In the genomic region with DNA sequence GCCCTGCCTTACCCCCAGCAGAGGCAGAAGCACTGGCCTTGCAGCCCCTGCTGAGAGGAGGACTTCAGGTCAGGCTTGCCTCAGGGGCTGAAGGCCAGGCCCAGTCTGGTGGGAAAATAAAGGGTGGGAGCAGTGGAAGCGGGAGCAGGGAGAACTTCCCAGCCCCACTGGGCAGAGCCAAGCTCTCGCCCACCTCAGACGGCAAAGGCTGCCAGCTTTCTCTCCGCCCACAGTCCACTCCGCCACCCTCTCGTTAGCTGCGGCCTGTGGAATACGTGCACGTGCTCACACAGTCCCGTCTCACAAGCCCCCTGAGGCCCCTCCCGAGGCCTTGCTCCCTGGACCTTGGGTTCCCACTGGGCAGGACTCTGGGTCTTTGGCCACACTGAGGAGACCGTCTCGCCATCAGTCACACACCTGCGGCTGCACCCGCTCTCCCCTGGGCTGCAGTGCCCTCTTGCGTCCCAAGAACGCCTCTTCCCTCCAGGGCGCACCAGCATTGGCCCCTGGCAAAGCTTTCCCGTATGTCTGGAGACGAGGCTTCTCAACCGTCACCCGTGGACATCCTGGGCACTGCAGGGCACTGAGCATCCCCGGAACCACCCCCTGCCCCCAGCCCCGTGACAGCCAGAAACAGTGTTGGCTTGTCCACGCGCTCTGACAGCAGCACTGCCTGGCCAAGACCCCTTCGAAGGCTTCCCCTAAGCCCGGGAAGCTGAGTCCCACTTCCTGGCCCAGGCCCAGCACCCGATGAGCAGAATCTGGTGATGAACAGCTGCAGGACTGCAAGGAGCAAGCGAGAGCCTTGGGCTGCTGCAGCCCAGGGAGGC, we compare ENCODE assay signal across 8 cellular contexts. TPM values are rescaled to one million over a fixed set of nuclear protein-coding genes. Genes with fewer than 3 reads are reported as not detected.
DNase-seq lines count a peak whose midpoint lies in the region; ATAC-seq, FAIRE-seq and TF ChIP-seq lines count a peak whose summit lies in the region.

No MANE protein-coding gene starts in this region.

- H3K27me3 ChIP-seq in neutrophil (peaks cover 26% of the 10 kb centered on the region), thyroid gland (no peaks in the 10 kb centered on the region)

- WGBS in thyroid gland, 2 donors, result 27 to 34% methylated on average over 11 to 15 of the region's 30 CpGs

- no peak for ATAC-seq in HG03457 (IDR thresholded peaks at IDR 0.05; ENCODE audit: unreplicated experiment)

- no peak overlapping the region for H3K4me3 ChIP-seq in GM12865 (ENCODE audit: low read depth, low read length)
- no peak overlapping the region for H3K4me3 ChIP-seq in fibroblast of pulmonary artery (replicated peaks; ENCODE audit: low read depth, low read length)
- no peak overlapping the region for H3K4me3 ChIP-seq in neutrophil (ENCODE audit: low read depth in 1 of 2, low read length in 1 of 2)
- no peak overlapping the region for H3K4me3 ChIP-seq in thyroid gland (replicated peaks in 1 of 3)

- intact Hi-C loops in thyroid gland (cut with DNase I), result no loop called here

- DNase-seq in GM12865 (ENCODE audit: low read depth) (peak; percentile 89), KG1 (lab: John Stamatoyannopoulos, UW) (peak; percentile 56), RCC 7860 (ENCODE audit: low spot score) (peak; percentile 74), fibroblast of pulmonary artery (ENCODE audit: low read depth) (peak; percentile 81), thyroid gland (peak; percentile 79 to 83)
- peak; percentile 54 to 56 for DNase-seq in activated T-helper 1 cell treated with anti-CD3 and anti-CD28 coated beads, Interleukin-2, amount 50 U/mL, for 16 hours (ENCODE audit: low read depth in 1 of 2, low spot score in 1 of 2)

- H3K4me1 ChIP-seq in neutrophil (ENCODE audit: control insufficient read depth in 1 of 2, insufficient read depth in 1 of 2, low read depth in 1 of 2, low read length in 1 of 2) (peaks cover 0 to 6% of the 10 kb centered on the region in 2 experiments), thyroid gland (no peaks in the 10 kb centered on the region)

- H3K27ac ChIP-seq in neutrophil (no peak overlapping the region), thyroid gland (no peak overlapping the region)

- H3K9me3 ChIP-seq in neutrophil (no peaks in the 10 kb centered on the region), thyroid gland (no peaks in the 10 kb centered on the region)

- no peak for TF ChIP-seq POLR2A in thyroid gland (IDR thresholded peaks at IDR 0.05)

- TF ChIP-seq CTCF in GM12865 (IDR thresholded peaks at IDR 0.05; ENCODE audit: insufficient read depth, low read depth, low read length, missing control alignments), result peak; percentile 94
- TF ChIP-seq CTCF in fibroblast of pulmonary artery (IDR thresholded peaks at IDR 0.05; ENCODE audit: low read length, missing control alignments), result peak; percentile 78
- peak; percentile 74 for TF ChIP-seq CTCF in neutrophil (IDR thresholded peaks at IDR 0.05)
- TF ChIP-seq CTCF in thyroid gland (IDR thresholded peaks at IDR 0.05), result peak in 5 of 6 experiments; percentile 68 to 91 (median 74)

- FAIRE-seq in RCC 7860 (lab: Jason Lieb, UNC), result no peak

- H3K36me3 ChIP-seq in neutrophil (peaks cover 12% of the 10 kb centered on the region), thyroid gland (peaks cover 7 to 8% of the 10 kb centered on the region in 2 donors)

RNA-seq across cellular contexts. Expression of gene MRPL28, which starts 8.3 kb away (rescaled TPM):
- 100 to 1,000 TPM in 1 of 4 donors, 10 to 100 TPM in 3; 39.9 to 106 (median 80.7) TPM for total RNA-seq in thyroid gland

RNA-seq across cellular contexts. Expression of gene AXIN1, which starts 9.6 kb away (rescaled TPM):
- 10 to 100 TPM; 17.5 to 29.7 (median 26.4) TPM for total RNA-seq in thyroid gland

RNA-seq across cellular contexts. Expression of gene PGAP6, which starts 19.7 kb away (rescaled TPM):
- total RNA-seq in thyroid gland, result 10 to 100 TPM; 31.6 to 83.3 (median 62.2) TPM

RNA-seq across cellular contexts. Expression of gene NME4, which starts 34.9 kb away (rescaled TPM):
- 10 to 100 TPM; 31.7 to 65.0 (median 59.7) TPM for total RNA-seq in thyroid gland

RNA-seq across cellular contexts. Expression of gene DECR2, which starts 39.6 kb away (rescaled TPM):
- 10 to 100 TPM in 2 of 4 donors, 1 to 10 TPM in 2; 3.1 to 13.5 (median 9.5) TPM for total RNA-seq in thyroid gland
